ENCODE assay signal across 15 cellular contexts in the genomic region with DNA sequence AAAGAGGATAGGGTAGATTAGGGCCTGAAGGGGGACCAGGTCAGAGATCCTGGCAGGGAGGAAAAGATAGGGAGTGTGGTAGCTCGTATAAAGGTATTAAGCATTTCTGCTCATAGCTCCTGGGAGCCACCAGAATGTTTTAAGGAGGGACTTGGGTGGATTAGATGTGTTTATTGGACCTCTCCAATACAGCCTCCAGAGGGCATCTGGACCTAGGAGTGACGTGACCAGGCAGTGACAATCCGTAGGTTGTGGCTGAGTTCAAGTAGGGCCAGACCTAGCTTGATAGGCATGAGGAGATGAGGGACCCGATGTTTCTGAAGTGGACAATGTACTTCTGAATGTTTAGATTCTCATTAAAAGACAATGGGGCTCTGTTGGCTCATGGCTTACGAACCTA.
"Had no signal": no experiment of that assay in that cellular context is flagged by ENCODE, and none has a peak within 500 bp of the region (broad histone marks: within the 10 kb centered on the region; RNA-seq: fewer than 3 reads in every experiment).

No MANE protein-coding gene starts in this region.

- H3K9me3 Mint-ChIP-seq: activated CD4-positive, alpha-beta T cell treated with anti-CD3 and anti-CD28 coated beads, Interleukin-2, amount 10 ng/mL, durations not matched to agents 7 days and 5 days; activated naive CD8-positive, alpha-beta T cell treated with anti-CD3 and anti-CD28 coated beads for 36 hours had no signal

- H3K9me3 ChIP-seq: body of pancreas, thyroid gland had no signal

- H3K4me1 ChIP-seq: body of pancreas, thyroid gland had no signal

- ATAC-seq: body of pancreas had no signal

- H3K4me3 ChIP-seq: body of pancreas, coronary artery, thyroid gland had no signal

- H3K27ac Mint-ChIP-seq: activated CD4-positive, alpha-beta T cell treated with anti-CD3 and anti-CD28 coated beads, Interleukin-2, amount 10 ng/mL, durations not matched to agents 7 days and 5 days; activated naive CD8-positive, alpha-beta T cell treated with anti-CD3 and anti-CD28 coated beads for 36 hours; natural killer cell had no signal

- H3K27ac ChIP-seq: body of pancreas, coronary artery, thyroid gland had no signal

- DNase-seq: activated CD4-positive, alpha-beta T cell treated with anti-CD3 and anti-CD28 coated beads, Interleukin-2, amount 10 ng/mL, durations not matched to agents 7 days and 5 days; activated gamma-delta T cell treated with Interleukin-2 at 50 U/mL for 16 hours; activated naive CD8-positive, alpha-beta T cell treated with anti-CD3 and anti-CD28 coated beads for 36 hours; amygdala; body of pancreas; caudate nucleus; effector CD4-positive, alpha-beta T cell; foreskin fibroblast; glutamatergic neuron; kidney glomerular epithelial cell; mesenchymal stem cell; natural killer cell; stimulated activated CD4-positive, alpha-beta T cell treated with anti-CD3 and anti-CD28 coated beads, Interleukin-2, amount 100 ng/mL, for 24 hours; thyroid gland had no signal

- H3K4me3 Mint-ChIP-seq: activated CD4-positive, alpha-beta T cell treated with anti-CD3 and anti-CD28 coated beads, Interleukin-2, amount 10 ng/mL, durations not matched to agents 7 days and 5 days; activated naive CD8-positive, alpha-beta T cell treated with anti-CD3 and anti-CD28 coated beads for 36 hours; natural killer cell had no signal

- H3K4me1 Mint-ChIP-seq: activated CD4-positive, alpha-beta T cell treated with anti-CD3 and anti-CD28 coated beads, Interleukin-2, amount 10 ng/mL, durations not matched to agents 7 days and 5 days; activated naive CD8-positive, alpha-beta T cell treated with anti-CD3 and anti-CD28 coated beads for 36 hours had no signal

- H3K36me3 ChIP-seq: thyroid gland had no signal

- H3K27me3 ChIP-seq: body of pancreas, thyroid gland had no signal

- H3K36me3 Mint-ChIP-seq: activated naive CD8-positive, alpha-beta T cell treated with anti-CD3 and anti-CD28 coated beads for 36 hours; natural killer cell had no signal
